Comparison of ENCODE assay signal across 34 cellular contexts in genomic region chr20:39669659-39670058, GRCh38.
"Had no signal": no experiment of that assay in that cellular context is flagged by ENCODE, and none has a peak within 500 bp of the region (broad histone marks: within the 10 kb centered on the region; RNA-seq: fewer than 3 reads in every experiment).

No MANE protein-coding gene starts in this region.

- H3K9me3 ChIP-seq: MG63 had no signal

- H3K9ac ChIP-seq: KMS-11 had no signal

- H3K4me3 ChIP-seq: MG63 had no signal

- H3K27me3 ChIP-seq: MG63 had no signal

- H3K4me2 ChIP-seq: KMS-11 had no signal

- H3K27ac ChIP-seq: KMS-11 had no signal

- H3K36me3 ChIP-seq: MG63 had no signal

- DNase-seq: Karpas-422, Kasumi-1, KG1, MG63, MM.1S, MV-4-11, NCI-H1048, NCI-H1092, NCI-H1092 treated with DMSO at 0.1 percent for 48 hours, NCI-H1105, NCI-H1105 treated with DMSO at 0.1 percent for 48 hours, NCI-H1417, NCI-H1417 treated with DMSO at 0.1 percent for 48 hours, NCI-H1436, NCI-H1436 treated with DMSO at 0.1 percent for 48 hours, NCI-H146, NCI-H1694, NCI-H1694 treated with DMSO at 0.1 percent for 48 hours, NCI-H187, NCI-H187 treated with DMSO at 0.1 percent for 48 hours, NCI-H1930, NCI-H2029, NCI-H2029 treated with DMSO at 0.1 percent for 48 hours, NCI-H2081, NCI-H2081 treated with DMSO at 0.1 percent for 48 hours, NCI-H2107, NCI-H2171, NCI-H2171 treated with DMSO at 0.1 percent for 48 hours, NCI-H2227 treated with DMSO at 0.1 percent for 48 hours, NCI-H226, NCI-H345, NCI-H446, NCI-H446 treated with DMSO at 0.1 percent for 48 hours had no signal
